1 cellular context compared by ENCODE assay signal in genomic region chr16:75227361-75228142, GRCh38.
TF ChIP-seq lines count a peak whose summit lies in the region.

No MANE protein-coding gene starts in this region.

TF ChIP-seq in IMR-90, 13 proteins besides CTCF, POLR2A, EP300 and RAD21:
- no peak for TF ChIP-seq FOS (IDR thresholded peaks at IDR 0.05; ENCODE audit: low read depth, low read length)
- TF ChIP-seq SMC3 (IDR thresholded peaks at IDR 0.05; ENCODE audit: low read depth, low read length): no peak
- TF ChIP-seq MXI1 (IDR thresholded peaks at IDR 0.05; ENCODE audit: borderline replicate concordance, low read depth, low read length): no peak
- TF ChIP-seq MAFK (IDR thresholded peaks at IDR 0.05; ENCODE audit: low read depth, low read length): no peak
- no peak for TF ChIP-seq NFE2L2 (IDR thresholded peaks at IDR 0.05; ENCODE audit: low read depth, low read length)
- no peak for TF ChIP-seq RCOR1 (IDR thresholded peaks at IDR 0.05; ENCODE audit: insufficient replicate concordance, low read length)
- TF ChIP-seq CEBPB (IDR thresholded peaks at IDR 0.05; ENCODE audit: low read depth, low read length): no peak
- no peak for TF ChIP-seq MAZ (IDR thresholded peaks at IDR 0.05; ENCODE audit: borderline replicate concordance, low read depth, low read length)
- TF ChIP-seq BHLHE40 (IDR thresholded peaks at IDR 0.05; ENCODE audit: low read depth, low read length): no peak
- TF ChIP-seq RFX5 (IDR thresholded peaks at IDR 0.05; ENCODE audit: low read depth, low read length): no peak
- no peak for TF ChIP-seq ELK1 (IDR thresholded peaks at IDR 0.05; ENCODE audit: borderline replicate concordance, low read depth, low read length)
